In the genomic region with DNA sequence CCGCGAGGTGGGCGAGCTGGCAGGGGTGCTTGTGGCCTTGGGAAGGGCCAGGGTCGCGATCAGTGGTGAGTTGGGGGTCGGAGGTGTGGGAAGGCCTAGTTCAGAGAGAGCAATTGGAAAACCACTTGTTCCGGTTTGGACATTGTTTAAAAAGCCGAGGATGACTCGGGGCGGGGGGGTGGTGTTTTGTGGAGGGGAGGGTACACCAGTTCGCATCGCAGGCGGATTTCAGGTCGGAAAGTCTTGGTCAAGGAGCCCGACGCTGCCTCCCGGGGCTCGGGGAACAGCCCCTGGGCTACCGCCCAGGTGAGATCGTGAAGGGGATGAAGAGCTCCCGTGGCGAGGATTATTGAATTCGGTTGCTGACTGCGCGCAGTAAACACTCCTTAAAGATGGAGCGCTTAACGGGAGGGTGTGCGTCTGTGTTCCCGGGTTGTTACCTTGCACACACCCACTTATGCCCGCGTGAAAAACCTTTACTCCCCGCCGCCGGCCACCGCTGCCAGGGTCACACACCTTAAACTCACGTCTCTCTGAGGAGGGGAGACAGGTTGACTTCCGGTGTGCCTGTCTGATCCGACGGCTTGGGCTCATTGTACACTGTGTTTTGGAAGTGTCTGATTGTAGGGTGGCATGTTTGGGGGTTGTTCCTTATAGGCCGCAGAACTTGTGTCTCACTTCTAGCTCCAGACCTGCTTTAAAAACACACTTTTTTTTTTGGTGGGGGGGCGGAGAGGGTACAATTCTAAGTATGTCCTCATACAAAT, we compare ENCODE assay signal across 1 cellular context.
TF ChIP-seq lines count a peak whose summit lies in the region.

No MANE protein-coding gene starts in this region.

TF ChIP-seq in K562, 482 proteins besides CTCF, POLR2A, EP300 and RAD21 (continued from another document):
- TF ChIP-seq, protein P1, sequence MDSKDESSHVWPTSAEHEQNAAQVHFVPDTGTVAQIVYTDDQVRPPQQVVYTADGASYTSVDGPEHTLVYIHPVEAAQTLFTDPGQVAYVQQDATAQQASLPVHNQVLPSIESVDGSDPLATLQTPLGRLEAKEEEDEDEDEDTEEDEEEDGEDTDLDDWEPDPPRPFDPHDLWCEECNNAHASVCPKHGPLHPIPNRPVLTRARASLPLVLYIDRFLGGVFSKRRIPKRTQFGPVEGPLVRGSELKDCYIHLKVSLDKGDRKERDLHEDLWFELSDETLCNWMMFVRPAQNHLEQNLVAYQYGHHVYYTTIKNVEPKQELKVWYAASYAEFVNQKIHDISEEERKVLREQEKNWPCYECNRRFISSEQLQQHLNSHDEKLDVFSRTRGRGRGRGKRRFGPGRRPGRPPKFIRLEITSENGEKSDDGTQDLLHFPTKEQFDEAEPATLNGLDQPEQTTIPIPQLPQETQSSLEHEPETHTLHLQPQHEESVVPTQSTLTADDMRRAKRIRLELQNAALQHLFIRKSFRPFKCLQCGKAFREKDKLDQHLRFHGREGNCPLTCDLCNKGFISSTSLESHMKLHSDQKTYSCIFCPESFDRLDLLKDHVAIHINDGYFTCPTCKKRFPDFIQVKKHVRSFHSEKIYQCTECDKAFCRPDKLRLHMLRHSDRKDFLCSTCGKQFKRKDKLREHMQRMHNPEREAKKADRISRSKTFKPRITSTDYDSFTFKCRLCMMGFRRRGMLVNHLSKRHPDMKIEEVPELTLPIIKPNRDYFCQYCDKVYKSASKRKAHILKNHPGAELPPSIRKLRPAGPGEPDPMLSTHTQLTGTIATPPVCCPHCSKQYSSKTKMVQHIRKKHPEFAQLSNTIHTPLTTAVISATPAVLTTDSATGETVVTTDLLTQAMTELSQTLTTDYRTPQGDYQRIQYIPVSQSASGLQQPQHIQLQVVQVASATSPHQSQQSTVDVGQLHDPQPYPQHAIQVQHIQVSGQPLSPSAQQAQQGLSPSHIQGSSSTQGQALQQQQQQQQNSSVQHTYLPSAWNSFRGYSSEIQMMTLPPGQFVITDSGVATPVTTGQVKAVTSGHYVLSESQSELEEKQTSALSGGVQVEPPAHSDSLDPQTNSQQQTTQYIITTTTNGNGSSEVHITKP (IDR thresholded peaks at IDR 0.05; ENCODE audit: partially characterized antibody): peak; percentile 75
- TF ChIP-seq HDGF (IDR thresholded peaks at IDR 0.05) (no peak), NEUROD1 (IDR thresholded peaks at IDR 0.05; ENCODE audit: borderline replicate concordance, low read depth, low read length, partially characterized antibody) (no peak), PHF20 (IDR thresholded peaks at IDR 0.05; ENCODE audit: partially characterized antibody) (no peak), MYNN (IDR thresholded peaks at IDR 0.05) (no peak), MYNN (CRISPR knock-in tag; IDR thresholded peaks at IDR 0.05) (no peak), NR2C2 (CRISPR knock-in tag; IDR thresholded peaks at IDR 0.05) (no peak), NR2C2 (tag; IDR thresholded peaks at IDR 0.05) (0 out of 2 replicates have a peak, but pooled peaks have one; percentile 1), ZBTB17 (CRISPR knock-in tag; IDR thresholded peaks at IDR 0.05) (no peak), MCM5 (IDR thresholded peaks at IDR 0.05; ENCODE audit: low read depth) (no peak), RNF2 (IDR thresholded peaks at IDR 0.05) (no peak), MAFG (tag; conservative IDR thresholded peaks at IDR 0.05) (no peak), PHF8 (IDR thresholded peaks at IDR 0.05; ENCODE audit: borderline replicate concordance, low read length) (peak; percentile 4; the same call in 1 of the 2 replicates)
- TF ChIP-seq, protein P2, sequence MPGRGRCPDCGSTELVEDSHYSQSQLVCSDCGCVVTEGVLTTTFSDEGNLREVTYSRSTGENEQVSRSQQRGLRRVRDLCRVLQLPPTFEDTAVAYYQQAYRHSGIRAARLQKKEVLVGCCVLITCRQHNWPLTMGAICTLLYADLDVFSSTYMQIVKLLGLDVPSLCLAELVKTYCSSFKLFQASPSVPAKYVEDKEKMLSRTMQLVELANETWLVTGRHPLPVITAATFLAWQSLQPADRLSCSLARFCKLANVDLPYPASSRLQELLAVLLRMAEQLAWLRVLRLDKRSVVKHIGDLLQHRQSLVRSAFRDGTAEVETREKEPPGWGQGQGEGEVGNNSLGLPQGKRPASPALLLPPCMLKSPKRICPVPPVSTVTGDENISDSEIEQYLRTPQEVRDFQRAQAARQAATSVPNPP (IDR thresholded peaks at IDR 0.05; ENCODE audit: borderline replicate concordance, insufficient read depth, insufficient read length): no peak
TF ChIP-seq in K562: peak in this region for 4.
